ENCODE assay signal across 8 cellular contexts in genomic region chrX:989959-990510, GRCh38.
DNase-seq lines count a peak whose midpoint lies in the region; ATAC-seq and TF ChIP-seq lines count a peak whose summit lies in the region.

No MANE protein-coding gene starts in this region.

- in situ Hi-C loops in astrocyte of the spinal cord (cut with HindIII; ENCODE audit: low sequenced_read_pairs): no loop called here

- DNase-seq in NCI-H2029 (lab: John Stamatoyannopoulos, UW): peak; percentile 38
- no peak for DNase-seq in NCI-H2029 treated with DMSO at 0.1 percent for 48 hours (lab: John Stamatoyannopoulos, UW)
- DNase-seq in SJCRH30: peak; percentile 50 to 58
- DNase-seq in astrocyte of the spinal cord (ENCODE audit: low read depth, low spot score): peak; percentile 78
- peak; percentile 98 for DNase-seq in iris pigment epithelial cell (ENCODE audit: low read depth)
- DNase-seq in stimulated activated CD4-positive, alpha-beta T cell treated with anti-CD3 and anti-CD28 coated beads, Interleukin-1b, Interleukin-23, amount 100 ng/mL, for 48 hours: peak; percentile 42

- H3K36me3 ChIP-seq in SJCRH30: no peaks in the 10 kb centered on the region

- H3K4me1 ChIP-seq in SJCRH30: no peaks in the 10 kb centered on the region

- no peak for TF ChIP-seq CTCF in astrocyte of the spinal cord (IDR thresholded peaks at IDR 0.05; ENCODE audit: low read depth, low read length)

- no peaks in the 10 kb centered on the region for H3K9me3 ChIP-seq in SJCRH30 (replicated peaks)

- no peak overlapping the region for H3K4me3 ChIP-seq in SJCRH30
- H3K4me3 ChIP-seq in astrocyte of the spinal cord (ENCODE audit: low read depth, low read length): peak overlapping the region; percentile 15

- H3K27me3 ChIP-seq in SJCRH30: no peaks in the 10 kb centered on the region

- ATAC-seq in HG03064 (IDR thresholded peaks at IDR 0.05; ENCODE audit: low read depth, unreplicated experiment): peak; percentile 79
- no peak for ATAC-seq in HG03442 (IDR thresholded peaks at IDR 0.05; ENCODE audit: unreplicated experiment)

- no peak overlapping the region for H3K27ac ChIP-seq in SJCRH30
